Comparison of ENCODE assay signal across 21 cellular contexts in genomic region chrX:44291468-44292116, GRCh38. TPM values are rescaled to one million over a fixed set of nuclear protein-coding genes. Genes with fewer than 3 reads are reported as not detected.
A peak's percentile ranks its signal among the peaks of the same experiment; 100 is the strongest.
DNase-seq lines count a peak whose midpoint lies in the region; ATAC-seq, FAIRE-seq and TF ChIP-seq lines count a peak whose summit lies in the region.
"Had no signal": no experiment of that assay in that cellular context is flagged by ENCODE, and none has a peak within 500 bp of the region (broad histone marks: within the 10 kb centered on the region; RNA-seq: fewer than 3 reads in every experiment).

No MANE protein-coding gene starts in this region.

- H3K27ac ChIP-seq in K562 (ENCODE audit: extremely low read depth, low read depth, low read length) (no peak overlapping the region), colonic mucosa (no peak overlapping the region)
- H3K27ac ChIP-seq: C4-2B, KMS-11 had no signal

- H4K20me1 ChIP-seq in K562 (replicated peaks; ENCODE audit: control insufficient read depth, insufficient read depth, low read length), result no peaks in the 10 kb centered on the region

- H3K79me2 ChIP-seq in K562 (ENCODE audit: control insufficient read depth, insufficient read depth, low read length), result no peaks in the 10 kb centered on the region

- POLR2A ChIA-PET in K562 (lab: Yijun Ruan, JAX), result no interaction called here

- no peak overlapping the region for H2AFZ ChIP-seq in K562 (ENCODE audit: low read depth, low read length)

- CTCF ChIA-PET in K562 (lab: Yijun Ruan, JAX; ENCODE audit: low intra/inter-chr PET ratio), result no interaction called here

- ATAC-seq in GM18508 (IDR thresholded peaks at IDR 0.05; ENCODE audit: insufficient read depth, unreplicated experiment) (peak; percentile 90), GM19397 (IDR thresholded peaks at IDR 0.05; ENCODE audit: unreplicated experiment) (peak; percentile 47), HG03108 (IDR thresholded peaks at IDR 0.05; ENCODE audit: unreplicated experiment) (peak; percentile 63), K562 (no peak), HG03039 (IDR thresholded peaks at IDR 0.05; ENCODE audit: unreplicated experiment) (no peak)
- ATAC-seq: activated CD4-positive, CD25-positive, alpha-beta regulatory T cell treated with anti-CD3 and anti-CD28 coated beads, Interleukin-2, amount 50 U/mL, for 24 hours; left ventricle myocardium superior had no signal

- no peaks in the 10 kb centered on the region for H3K36me3 ChIP-seq in K562 (ENCODE audit: control insufficient read depth, insufficient read depth, low read length)
- no peaks in the 10 kb centered on the region for H3K36me3 ChIP-seq in colonic mucosa

- H3K9ac ChIP-seq in K562 (ENCODE audit: insufficient read depth in 1 of 2, low read depth in 2 of 2, low read length in 2 of 2) (no peak overlapping the region), colonic mucosa (ENCODE audit: low read depth in 2 of 2, low read length in 2 of 2) (no peak overlapping the region)
- H3K9ac ChIP-seq: KMS-11 had no signal

- no peak overlapping the region for H3K4me2 ChIP-seq in K562 (ENCODE audit: insufficient read depth, low read length)
- H3K4me2 ChIP-seq: KMS-11 had no signal

- WGBS in K562 (ENCODE audit: insufficient coverage, low coverage, missing lambda C conversion rate), result 83% methylated on average over 2 of the region's 2 CpGs

- TF ChIP-seq CTCF in K562 (IDR thresholded peaks at IDR 0.05 in 2 of 3, conservative IDR thresholded peaks at IDR 0.05 in 1 of 3; ENCODE audit: insufficient read depth in 2 of 3, low read depth in 1 of 3, low read length in 3 of 3), result no peak
- TF ChIP-seq CTCF in colonic mucosa (IDR thresholded peaks at IDR 0.05), result no peak

- no TSS peak for BruUV-seq in K562 (replicated peaks; lab: Mats Ljungman, UMichigan)

- DNase-seq in K562 (ENCODE audit: extremely low read depth in 1 of 4, low spot score in 3 of 4) (no peak), 8988T (no peak), colonic mucosa (no peak), NCI-H774 (lab: John Stamatoyannopoulos, UW) (no peak)
- DNase-seq: activated T-cell treated with anti-CD3 and anti-CD28 coated beads, Interleukin-2, amount 50 U/mL, for 48 hours; effector memory CD4-positive, alpha-beta T cell; glutamatergic neuron; left ventricle myocardium superior; NCI-H1048; NCI-H1930; NCI-H446; small intestine; stimulated activated CD4-positive, alpha-beta T cell treated with anti-CD3 and anti-CD28 coated beads, Interleukin-4, amount 100 ng/mL, for 24 hours had no signal

- H3K27me3 ChIP-seq in K562 (ENCODE audit: control insufficient read depth in 2 of 2, insufficient read depth in 2 of 2, low read length in 2 of 2) (no peaks in the 10 kb centered on the region), colonic mucosa (no peaks in the 10 kb centered on the region)

- no peak overlapping the region for H3K4me3 ChIP-seq in K562
- H3K4me3 ChIP-seq in colonic mucosa, result no peak overlapping the region

- no peak for TF ChIP-seq RAD21 in K562 (CRISPR knock-in tag; conservative IDR thresholded peaks at IDR 0.05 in 1 of 2, IDR thresholded peaks at IDR 0.05 in 1 of 2)

- H3K9me3 ChIP-seq in K562 (replicated peaks; ENCODE audit: control insufficient read depth, insufficient read depth, low read depth, low read length) (no peaks in the 10 kb centered on the region), colonic mucosa (no peaks in the 10 kb centered on the region)

- TF ChIP-seq POLR2A in K562 (conservative IDR thresholded peaks at IDR 0.05), result no peak

- no peaks in the 10 kb centered on the region for H3K9me1 ChIP-seq in K562 (ENCODE audit: control insufficient read depth, insufficient read depth, low read length)

- intact Hi-C loops in K562 (cut with micrococcal nuclease), result no loop called here
- intact Hi-C loops in colonic mucosa (cut with DNase I), result no loop called here

- no peak for FAIRE-seq in K562 (lab: Jason Lieb, UNC)
- FAIRE-seq: G401.6, small intestine had no signal

- H3K4me1 ChIP-seq in K562 (replicated peaks in 1 of 2; ENCODE audit: control insufficient read depth in 2 of 2, insufficient read depth in 2 of 2, low read length in 2 of 2) (no peaks in the 10 kb centered on the region), colonic mucosa (no peaks in the 10 kb centered on the region)

- TF ChIP-seq EP300 in K562 (IDR thresholded peaks at IDR 0.05; ENCODE audit: low read length), result no peak

- in situ Hi-C loops in K562 (cut with MboI), result no loop called here

TF ChIP-seq in K562, 482 proteins besides CTCF, POLR2A, EP300 and RAD21:
- peak; percentile 73 for TF ChIP-seq CEBPB (tag; IDR thresholded peaks at IDR 0.05)
- TF ChIP-seq TFAP4 (CRISPR knock-in tag; IDR thresholded peaks at IDR 0.05; ENCODE audit: borderline replicate concordance), result no peak
- no peak for TF ChIP-seq NR1H2 (CRISPR knock-in tag; IDR thresholded peaks at IDR 0.05)
- TF ChIP-seq TEAD2 (tag; IDR thresholded peaks at IDR 0.05), result no peak
- no peak for TF ChIP-seq CEBPG (CRISPR knock-in tag; IDR thresholded peaks at IDR 0.05)
- peak; percentile 12 to 77; a peak in 2 of 4 replicates for TF ChIP-seq CEBPG (tag; conservative IDR thresholded peaks at IDR 0.05 in 1 of 2, IDR thresholded peaks at IDR 0.05 in 1 of 2)

RNA-seq across cellular contexts. Expression of gene EFHC2, which starts 51.9 kb away (rescaled TPM):
- 2.8 and 3.7 TPM in 2 replicates for total RNA-seq in K562 (2011; cell fraction: chromatin; rRNA removed; ENCODE audit: low replicate concordance)
- total RNA-seq in K562 (2011; cell fraction: nucleolus; rRNA removed), result 1.7 and 2.0 TPM in 2 replicates
- 1.1 and 1.2 TPM in 2 replicates for total RNA-seq in K562 (2011; cell fraction: nucleoplasm; rRNA removed)
- 1.0 and 1.3 TPM in 2 replicates for total RNA-seq in K562 (2014; rRNA removed)
- total RNA-seq in K562 (2014; rRNA removed; fragmentation: Illumina TruSeq; extraction: Trizol), result 3.0 and 3.1 TPM in 2 replicates
- 3.9 and 4.1 TPM in 2 replicates for total RNA-seq in K562 (2015; rRNA removed; fragmentation: Illumina TruSeq; extraction: Trizol)
- 2.0 and 2.6 TPM in 2 replicates for total RNA-seq in K562 (2021)
- polyA plus RNA-seq in K562 (2011; rRNA removed), result 8.1 and 10.4 TPM in 2 replicates
- 1.0 and 4.2 TPM in 2 replicates for polyA plus RNA-seq in K562 (2011; cell fraction: cytosol; rRNA removed)
- polyA plus RNA-seq in K562 (2011; cell fraction: nucleus; rRNA removed), result 4.8 and 12.6 TPM in 2 replicates
- polyA plus RNA-seq in K562 (2012), result 3.1 and 3.2 TPM in 2 replicates
- polyA plus RNA-seq in K562 (2014; fragmentation: Illumina TruSeq; extraction: Trizol), result 2.6 and 3.1 TPM in 2 replicates
- polyA plus RNA-seq in K562 (2014; fragmentation: Nextera tagmentation; extraction: Ambion mirVana), result 1 to 10 TPM; 2.4 to 3.0 TPM
- polyA plus RNA-seq in K562 (2014; rRNA removed), result 1.7 TPM in 2 replicates
- 5.8 and 11.0 TPM in 2 replicates for polyA minus RNA-seq in K562 (2011; rRNA and poly(A)+ RNA removed)
- 1.5 and 2.2 TPM in 2 replicates for polyA minus RNA-seq in K562 (2011; cell fraction: cytosol; rRNA and poly(A)+ RNA removed)
- polyA minus RNA-seq in K562 (2011; cell fraction: nucleus; rRNA and poly(A)+ RNA removed), result 3.6 and 11.2 TPM in 2 replicates
- 1 to 10 TPM in 1 of 2 donors, under 1 TPM in 1; 0.57 to 2.0 TPM for total RNA-seq in colonic mucosa

Comparison
In these comparisons a context has a peak if more than half of its experiments do, and no peak if none do; other contexts are left out.
1. ATAC-seq: peak in GM18508 (single experiment), GM19397 (single experiment) and HG03108 (single experiment); none in K562 (single experiment) and HG03039 (single experiment).